ENCODE assay signal across 8 cellular contexts in genomic region chr6:126170875-126171489, GRCh38.
DNase-seq lines count a peak whose midpoint lies in the region; ATAC-seq and TF ChIP-seq lines count a peak whose summit lies in the region.

No MANE protein-coding gene starts in this region.

- CTCF ChIA-PET in activated CD4-positive, alpha-beta T cell treated with anti-CD3 and anti-CD28 coated beads for 36 hours (lab: Charles Lee), result interaction anchor here (0.6 to 1.9 kb wide), 2 partner anchors 14 to 23 kb away, joined by 3 read pairs; no protein-coding TSS in a partner anchor

- H3K4me1 Mint-ChIP-seq in activated CD4-positive, alpha-beta T cell treated with anti-CD3 and anti-CD28 coated beads for 36 hours, result peaks cover 4% of the 10 kb centered on the region
- peaks cover 9% of the 10 kb centered on the region for H3K4me1 Mint-ChIP-seq in glutamatergic neuron (ENCODE audit: low read depth, unreplicated experiment)

- no peaks in the 10 kb centered on the region for H3K36me3 Mint-ChIP-seq in activated CD4-positive, alpha-beta T cell treated with anti-CD3 and anti-CD28 coated beads for 36 hours (ENCODE audit: low read depth)
- no peaks in the 10 kb centered on the region for H3K36me3 Mint-ChIP-seq in glutamatergic neuron (ENCODE audit: unreplicated experiment)

- intact Hi-C loops in activated CD4-positive, alpha-beta T cell treated with anti-CD3 and anti-CD28 coated beads for 36 hours (cut with DNase I, micrococcal nuclease), result loop anchor here (2.0 to 10.0 kb wide), 3 partner anchors 174 to 954 kb away; no protein-coding TSS in a partner anchor

- H3K27ac Mint-ChIP-seq in activated CD4-positive, alpha-beta T cell treated with anti-CD3 and anti-CD28 coated beads for 36 hours, result no peak overlapping the region
- H3K27ac Mint-ChIP-seq in glutamatergic neuron (ENCODE audit: unreplicated experiment), result no peak overlapping the region

- POLR2A ChIA-PET in activated CD4-positive, alpha-beta T cell treated with anti-CD3 and anti-CD28 coated beads for 36 hours (lab: Charles Lee), result no interaction called here

- no peaks in the 10 kb centered on the region for H3K27me3 Mint-ChIP-seq in activated CD4-positive, alpha-beta T cell treated with anti-CD3 and anti-CD28 coated beads for 36 hours
- no peaks in the 10 kb centered on the region for H3K27me3 Mint-ChIP-seq in glutamatergic neuron (ENCODE audit: unreplicated experiment)

- ATAC-seq in activated CD4-positive, alpha-beta T cell treated with anti-CD3 and anti-CD28 coated beads for 36 hours, result peak; percentile 65
- peak; percentile 89 for ATAC-seq in GM19467 (IDR thresholded peaks at IDR 0.05; ENCODE audit: unreplicated experiment)
- ATAC-seq in HG03432 (IDR thresholded peaks at IDR 0.05; ENCODE audit: unreplicated experiment), result peak; percentile 86
- ATAC-seq in SK-N-SH treated with all-trans-retinoic acid at 6 μM for 48 hours, result peak; percentile 64; the same call in 2 of the 3 replicates

- DNase-seq in activated CD4-positive, alpha-beta T cell treated with anti-CD3 and anti-CD28 coated beads for 36 hours, result peak; percentile 44
- no peak for DNase-seq in activated CD4-positive, alpha-beta T cell treated with anti-CD3 and anti-CD28 coated beads for 1 hour
- DNase-seq in glutamatergic neuron, result no peak
- no peak for DNase-seq in amygdala (lab: John Stamatoyannopoulos, UW)
- no peak for DNase-seq in D341Med (ENCODE audit: low spot score)

- no peak overlapping the region for H3K4me3 Mint-ChIP-seq in activated CD4-positive, alpha-beta T cell treated with anti-CD3 and anti-CD28 coated beads for 36 hours
- H3K4me3 Mint-ChIP-seq in glutamatergic neuron (ENCODE audit: unreplicated experiment), result no peak overlapping the region

- peak; percentile 70 for TF ChIP-seq CTCF in glutamatergic neuron (IDR thresholded peaks at IDR 0.05; ENCODE audit: partially characterized antibody, unreplicated experiment)

- no peaks in the 10 kb centered on the region for H3K9me3 Mint-ChIP-seq in activated CD4-positive, alpha-beta T cell treated with anti-CD3 and anti-CD28 coated beads for 36 hours (ENCODE audit: low read depth)
- H3K9me3 Mint-ChIP-seq in glutamatergic neuron (ENCODE audit: unreplicated experiment), result no peaks in the 10 kb centered on the region

TF ChIP-seq in SK-N-SH treated with all-trans-retinoic acid at 6 μM for 48 hours, 23 proteins besides CTCF, POLR2A, EP300 and RAD21:
- TF ChIP-seq ZC3H10 (CRISPR knock-in tag; IDR thresholded peaks at IDR 0.05) (no peak), ZNF70 (CRISPR knock-in tag; IDR thresholded peaks at IDR 0.05) (no peak), TCF4 (CRISPR knock-in tag; IDR thresholded peaks at IDR 0.05; ENCODE audit: borderline replicate concordance) (no peak), RARB (CRISPR knock-in tag; IDR thresholded peaks at IDR 0.05) (no peak), PPARA (CRISPR knock-in tag; IDR thresholded peaks at IDR 0.05; ENCODE audit: borderline replicate concordance) (no peak), BACH2 (CRISPR knock-in tag; IDR thresholded peaks at IDR 0.05; ENCODE audit: borderline replicate concordance) (no peak), SNAI2 (CRISPR knock-in tag; IDR thresholded peaks at IDR 0.05) (no peak), GLIS3 (CRISPR knock-in tag; IDR thresholded peaks at IDR 0.05) (no peak)
